ENCODE assay signal across 12 cellular contexts in genomic region chr11:87030458-87031054, GRCh38. TPM values are rescaled to one million over a fixed set of nuclear protein-coding genes. Genes with fewer than 3 reads are reported as not detected.
DNase-seq lines count a peak whose midpoint lies in the region; ATAC-seq and TF ChIP-seq lines count a peak whose summit lies in the region.
"Had no signal": no experiment of that assay in that cellular context is flagged by ENCODE, and none has a peak within 500 bp of the region (broad histone marks: within the 10 kb centered on the region; RNA-seq: fewer than 3 reads in every experiment).

No MANE protein-coding gene starts in this region.

- peaks cover 6% of the 10 kb centered on the region for H3K4me1 Mint-ChIP-seq in stimulated activated naive CD8-positive, alpha-beta T cell treated with anti-CD3 and anti-CD28 coated beads, Interleukin-15, amount 100 ng/mL, for 72 hours
- peaks cover 9% of the 10 kb centered on the region for H3K4me1 Mint-ChIP-seq in activated CD8-positive, alpha-beta T cell treated with anti-CD3 and anti-CD28 coated beads for 36 hours (ENCODE audit: low read depth)

- CTCF ChIA-PET in activated CD8-positive, alpha-beta T cell treated with anti-CD3 and anti-CD28 coated beads for 36 hours (lab: Charles Lee), result no interaction called here

- H3K27me3 Mint-ChIP-seq in stimulated activated naive CD8-positive, alpha-beta T cell treated with anti-CD3 and anti-CD28 coated beads, Interleukin-15, amount 100 ng/mL, for 72 hours, result no peaks in the 10 kb centered on the region
- no peaks in the 10 kb centered on the region for H3K27me3 Mint-ChIP-seq in activated CD8-positive, alpha-beta T cell treated with anti-CD3 and anti-CD28 coated beads for 36 hours

- H3K4me3 ChIP-seq in upper lobe of right lung, result no peak overlapping the region
- no peak overlapping the region for H3K4me3 ChIP-seq in uterus
- H3K4me3 ChIP-seq: breast epithelium had no signal

- H3K36me3 ChIP-seq in upper lobe of right lung (no peaks in the 10 kb centered on the region), uterus (no peaks in the 10 kb centered on the region)
- H3K36me3 ChIP-seq: breast epithelium had no signal

- H3K36me3 Mint-ChIP-seq in activated CD8-positive, alpha-beta T cell treated with anti-CD3 and anti-CD28 coated beads for 36 hours (ENCODE audit: low read depth), result no peaks in the 10 kb centered on the region

- H3K27me3 ChIP-seq in upper lobe of right lung (no peaks in the 10 kb centered on the region), uterus (no peaks in the 10 kb centered on the region)
- H3K27me3 ChIP-seq: breast epithelium had no signal

- POLR2A ChIA-PET in activated CD8-positive, alpha-beta T cell treated with anti-CD3 and anti-CD28 coated beads for 36 hours (lab: Charles Lee), result interaction anchor here (1.2 kb wide), 1 partner anchor 238 kb away, joined by 3 read pairs; no protein-coding TSS in a partner anchor

- H3K27ac ChIP-seq in upper lobe of right lung, result no peak overlapping the region
- no peak overlapping the region for H3K27ac ChIP-seq in uterus
- H3K27ac ChIP-seq: breast epithelium had no signal

- no peak overlapping the region for H3K4me3 Mint-ChIP-seq in stimulated activated naive CD8-positive, alpha-beta T cell treated with anti-CD3 and anti-CD28 coated beads, Interleukin-15, amount 100 ng/mL, for 72 hours
- no peak overlapping the region for H3K4me3 Mint-ChIP-seq in activated CD8-positive, alpha-beta T cell treated with anti-CD3 and anti-CD28 coated beads for 36 hours

- intact Hi-C loops in activated CD8-positive, alpha-beta T cell treated with anti-CD3 and anti-CD28 coated beads for 36 hours (cut with micrococcal nuclease), result no loop called here
- intact Hi-C loops in upper lobe of right lung (cut with DNase I), result no loop called here
- intact Hi-C loops in uterus (cut with DNase I; ENCODE audit: low total_unique reads), result no loop called here

- TF ChIP-seq POLR2A in uterus (IDR thresholded peaks at IDR 0.05), result no peak

- no peaks in the 10 kb centered on the region for H3K9me3 Mint-ChIP-seq in stimulated activated naive CD8-positive, alpha-beta T cell treated with anti-CD3 and anti-CD28 coated beads, Interleukin-15, amount 100 ng/mL, for 72 hours
- no peaks in the 10 kb centered on the region for H3K9me3 Mint-ChIP-seq in activated CD8-positive, alpha-beta T cell treated with anti-CD3 and anti-CD28 coated beads for 36 hours
- H3K9me3 Mint-ChIP-seq: naive thymus-derived CD8-positive, alpha-beta T cell had no signal

- no peaks in the 10 kb centered on the region for H3K9me3 ChIP-seq in upper lobe of right lung
- H3K9me3 ChIP-seq in uterus, result no peaks in the 10 kb centered on the region
- H3K9me3 ChIP-seq: breast epithelium had no signal

- H3K27ac Mint-ChIP-seq in stimulated activated naive CD8-positive, alpha-beta T cell treated with anti-CD3 and anti-CD28 coated beads, Interleukin-15, amount 100 ng/mL, for 72 hours, result no peak overlapping the region
- no peak overlapping the region for H3K27ac Mint-ChIP-seq in activated CD8-positive, alpha-beta T cell treated with anti-CD3 and anti-CD28 coated beads for 36 hours
- H3K27ac Mint-ChIP-seq: naive thymus-derived CD8-positive, alpha-beta T cell had no signal

- DNase-seq in stimulated activated naive CD8-positive, alpha-beta T cell treated with anti-CD3 and anti-CD28 coated beads, Interleukin-15, amount 100 ng/mL, for 72 hours, result no peak
- DNase-seq in stimulated activated naive CD8-positive, alpha-beta T cell treated with anti-CD3 and anti-CD28 coated beads, Interleukin-15, Interleukin-2, amounts not matched to agents 100 U/mL and 50 U/mL, for 24 hours, result no peak
- DNase-seq in activated CD8-positive, alpha-beta T cell treated with anti-CD3 and anti-CD28 coated beads for 36 hours, result peak; percentile 17
- no peak for DNase-seq in upper lobe of right lung
- DNase-seq in uterus, result no peak
- DNase-seq in NCI-H1436 (lab: John Stamatoyannopoulos, UW), result no peak
- DNase-seq: naive thymus-derived CD8-positive, alpha-beta T cell; NCI-H524 treated with DMSO at 0.1 percent for 48 hours; small intestine had no signal

- H3K4me1 ChIP-seq in upper lobe of right lung (no peaks in the 10 kb centered on the region), uterus (no peaks in the 10 kb centered on the region)
- H3K4me1 ChIP-seq: breast epithelium had no signal

- TF ChIP-seq CTCF in activated CD8-positive, alpha-beta T cell treated with anti-CD3 and anti-CD28 coated beads for 36 hours (IDR thresholded peaks at IDR 0.05), result no peak
- TF ChIP-seq CTCF in upper lobe of right lung (IDR thresholded peaks at IDR 0.05) (no peak), uterus (IDR thresholded peaks at IDR 0.05) (no peak)

- ATAC-seq in stimulated activated naive CD8-positive, alpha-beta T cell treated with anti-CD3 and anti-CD28 coated beads, Interleukin-15, amount 100 ng/mL, for 72 hours, result peak; percentile 42
- ATAC-seq in stimulated activated naive CD8-positive, alpha-beta T cell treated with anti-CD3 and anti-CD28 coated beads, Interleukin-15, Interleukin-2, amounts not matched to agents 100 U/mL and 50 U/mL, for 24 hours, result no peak
- ATAC-seq in HG03469 (IDR thresholded peaks at IDR 0.05; ENCODE audit: unreplicated experiment), result peak; percentile 74
- ATAC-seq in activated CD8-positive, alpha-beta T cell treated with anti-CD3 and anti-CD28 coated beads for 36 hours, result peak; percentile 37
- peak; percentile 46 for ATAC-seq in upper lobe of right lung
- ATAC-seq in HG03521 (IDR thresholded peaks at IDR 0.05; ENCODE audit: unreplicated experiment), result no peak
- ATAC-seq: naive thymus-derived CD8-positive, alpha-beta T cell had no signal

RNA-seq across cellular contexts. Expression of gene TMEM135, which starts 7.2 kb away (rescaled TPM):
- total RNA-seq in activated CD8-positive, alpha-beta T cell treated with anti-CD3 and anti-CD28 coated beads for 36 hours, result 10 to 100 TPM; 24.7 to 30.0 TPM
- total RNA-seq in upper lobe of right lung (24.5 TPM), uterus (10 to 100 TPM; 19.0 to 38.5 (median 29.5) TPM)

Comparison
In these comparisons a context has a peak if more than half of its experiments do, and no peak if none do; other contexts are left out.
1. ATAC-seq: peak in stimulated activated naive CD8-positive, alpha-beta T cell treated with anti-CD3 and anti-CD28 coated beads, Interleukin-15, amount 100 ng/mL, for 72 hours (single experiment), HG03469 (single experiment), activated CD8-positive, alpha-beta T cell treated with anti-CD3 and anti-CD28 coated beads for 36 hours (single experiment) and upper lobe of right lung (single experiment); none in stimulated activated naive CD8-positive, alpha-beta T cell treated with anti-CD3 and anti-CD28 coated beads, Interleukin-15, Interleukin-2, amounts not matched to agents 100 U/mL and 50 U/mL, for 24 hours (single experiment) and HG03521 (single experiment).